In genomic region chrX:40698851-40699250, GRCh38 we compare ENCODE assay signal across 28 cellular contexts.
"Had no signal": no experiment of that assay in that cellular context is flagged by ENCODE, and none has a peak within 500 bp of the region (broad histone marks: within the 10 kb centered on the region; RNA-seq: fewer than 3 reads in every experiment).

No MANE protein-coding gene starts in this region.

- ATAC-seq: effector memory CD8-positive, alpha-beta T cell; esophagus mucosa; gastrocnemius medialis; heart right ventricle; left cardiac atrium; left lung; left ventricle myocardium superior; lower lobe of right lung; mucosa of descending colon; naive thymus-derived CD8-positive, alpha-beta T cell had no signal

- H3K9me3 ChIP-seq: esophagus squamous epithelium, gastrocnemius medialis, left lung, lower lobe of right lung, mucosa of descending colon had no signal

- H3K4me3 Mint-ChIP-seq: dendritic cell treated with granulocyte-macrophage colony-stimulating factor and Interleukin-4, amounts not matched to agents 40 ng/mL and 50 ng/mL, for 4 days; effector memory CD8-positive, alpha-beta T cell; endodermal cell; mesothelial cell of epicardium; naive B cell; naive thymus-derived CD8-positive, alpha-beta T cell had no signal

- H3K27me3 Mint-ChIP-seq: dendritic cell treated with granulocyte-macrophage colony-stimulating factor and Interleukin-4, amounts not matched to agents 40 ng/mL and 50 ng/mL, for 4 days; effector memory CD8-positive, alpha-beta T cell; naive B cell; naive thymus-derived CD8-positive, alpha-beta T cell had no signal

- FAIRE-seq: endometrium, islet of Langerhans, keratinocyte had no signal

- H3K27ac ChIP-seq: epithelial cell of prostate, esophagus squamous epithelium, heart right ventricle, left lung, lower lobe of right lung had no signal

- H3K27ac Mint-ChIP-seq: dendritic cell treated with granulocyte-macrophage colony-stimulating factor and Interleukin-4, amounts not matched to agents 40 ng/mL and 50 ng/mL, for 4 days; effector memory CD8-positive, alpha-beta T cell; endodermal cell; mesothelial cell of epicardium; naive B cell; naive thymus-derived CD8-positive, alpha-beta T cell had no signal

- H3K4me1 Mint-ChIP-seq: endodermal cell, mesothelial cell of epicardium, naive B cell had no signal

- DNase-seq: cortex of kidney; effector CD8-positive, alpha-beta T cell; effector memory CD8-positive, alpha-beta T cell; endodermal cell; erythroblast; esophagus squamous epithelium; foreskin fibroblast; foreskin melanocyte; gastrocnemius medialis; glutamatergic neuron; head of caudate nucleus; heart right ventricle; hippocampal formation; left cardiac atrium; left lung; left ventricle myocardium superior; lower lobe of right lung; mesenchymal stem cell; mucosa of descending colon; naive B cell; naive thymus-derived CD8-positive, alpha-beta T cell had no signal

- H3K4me1 ChIP-seq: esophagus squamous epithelium, heart right ventricle, left lung, lower lobe of right lung had no signal

- H3K4me3 ChIP-seq: esophagus squamous epithelium, gastrocnemius medialis, heart right ventricle, left lung, lower lobe of right lung, mucosa of descending colon had no signal

- H3K27me3 ChIP-seq: esophagus squamous epithelium, gastrocnemius medialis, left lung had no signal

- H3K9me3 Mint-ChIP-seq: dendritic cell treated with granulocyte-macrophage colony-stimulating factor and Interleukin-4, amounts not matched to agents 40 ng/mL and 50 ng/mL, for 4 days; effector memory CD8-positive, alpha-beta T cell; naive B cell; naive thymus-derived CD8-positive, alpha-beta T cell had no signal
